11 cellular contexts compared by ENCODE assay signal in genomic region chr1:91572044-91572443, GRCh38.
A peak's percentile ranks its signal among the peaks of the same experiment; 100 is the strongest.
DNase-seq lines count a peak whose midpoint lies in the region; ATAC-seq and TF ChIP-seq lines count a peak whose summit lies in the region.
"Had no signal": no experiment of that assay in that cellular context is flagged by ENCODE, and none has a peak within 500 bp of the region (broad histone marks: within the 10 kb centered on the region; RNA-seq: fewer than 3 reads in every experiment).

No MANE protein-coding gene starts in this region.

- peaks cover 43% of the 10 kb centered on the region for H3K4me1 Mint-ChIP-seq in activated T-helper 1 cell treated with anti-CD3 and anti-CD28 coated beads, Interleukin-12 subunit alpha, Interleukin-12 subunit beta, Interleukin-2, Interleukin-4 antibody, amounts not matched to agents 30 ng/mL and 10 ng/mL and 1 ng/mL, durations not matched to agents 14 hours and 24 hours and 36 hours (ENCODE audit: low read depth)

- intact Hi-C loops in right lobe of liver (cut with DNase I) (no loop called here), left ventricle myocardium inferior (cut with micrococcal nuclease) (no loop called here)
- intact Hi-C loops in activated T-helper 1 cell treated with anti-CD3 and anti-CD28 coated beads, Interleukin-12 subunit alpha, Interleukin-12 subunit beta, Interleukin-2, Interleukin-4 antibody, amounts not matched to agents 30 ng/mL and 10 ng/mL and 1 ng/mL, durations not matched to agents 14 hours and 24 hours and 36 hours (cut with micrococcal nuclease), result no loop called here

- no peak overlapping the region for H3K27ac Mint-ChIP-seq in activated T-helper 1 cell treated with anti-CD3 and anti-CD28 coated beads, Interleukin-12 subunit alpha, Interleukin-12 subunit beta, Interleukin-2, Interleukin-4 antibody, amounts not matched to agents 30 ng/mL and 10 ng/mL and 1 ng/mL, durations not matched to agents 14 hours and 24 hours and 36 hours

- H3K27me3 Mint-ChIP-seq in activated T-helper 1 cell treated with anti-CD3 and anti-CD28 coated beads, Interleukin-12 subunit alpha, Interleukin-12 subunit beta, Interleukin-2, Interleukin-4 antibody, amounts not matched to agents 30 ng/mL and 10 ng/mL and 1 ng/mL, durations not matched to agents 14 hours and 24 hours and 36 hours (ENCODE audit: insufficient read depth), result peaks cover 2% of the 10 kb centered on the region

- H3K9me3 Mint-ChIP-seq in activated T-helper 1 cell treated with anti-CD3 and anti-CD28 coated beads, Interleukin-12 subunit alpha, Interleukin-12 subunit beta, Interleukin-2, Interleukin-4 antibody, amounts not matched to agents 30 ng/mL and 10 ng/mL and 1 ng/mL, durations not matched to agents 14 hours and 24 hours and 36 hours, result no peaks in the 10 kb centered on the region

- no peaks in the 10 kb centered on the region for H3K36me3 ChIP-seq in right lobe of liver
- no peaks in the 10 kb centered on the region for H3K36me3 ChIP-seq in left ventricle myocardium inferior

- H3K27ac ChIP-seq in right lobe of liver, result no peak overlapping the region
- no peak overlapping the region for H3K27ac ChIP-seq in left ventricle myocardium inferior (replicated peaks)

- DNase-seq in right lobe of liver (no peak), left ventricle myocardium inferior (no peak)
- no peak for DNase-seq in activated naive CD4-positive, alpha-beta T cell (lab: John Stamatoyannopoulos, UW)
- no peak for DNase-seq in activated T-helper 1 cell treated with anti-CD3 and anti-CD28 coated beads, Interleukin-12 subunit alpha, Interleukin-12 subunit beta, Interleukin-2, Interleukin-4 antibody, amounts not matched to agents 30 ng/mL and 10 ng/mL and 1 ng/mL, durations not matched to agents 14 hours and 24 hours and 36 hours (ENCODE audit: low spot score)
- DNase-seq: activated T-cell treated with anti-CD3 and anti-CD28 coated beads, Interleukin-2, amount 50 U/mL, for 48 hours; islet precursor cell; Kasumi-1 had no signal

- TF ChIP-seq CTCF in right lobe of liver (IDR thresholded peaks at IDR 0.05) (no peak), left ventricle myocardium inferior (IDR thresholded peaks at IDR 0.05; ENCODE audit: borderline replicate concordance) (no peak)

- no peak overlapping the region for H3K4me3 ChIP-seq in right lobe of liver
- H3K4me3 ChIP-seq in left ventricle myocardium inferior, result no peak overlapping the region

- H3K36me3 Mint-ChIP-seq in activated T-helper 1 cell treated with anti-CD3 and anti-CD28 coated beads, Interleukin-12 subunit alpha, Interleukin-12 subunit beta, Interleukin-2, Interleukin-4 antibody, amounts not matched to agents 30 ng/mL and 10 ng/mL and 1 ng/mL, durations not matched to agents 14 hours and 24 hours and 36 hours (ENCODE audit: low read depth), result peaks cover 3% of the 10 kb centered on the region

- H3K4me3 Mint-ChIP-seq in activated T-helper 1 cell treated with anti-CD3 and anti-CD28 coated beads, Interleukin-12 subunit alpha, Interleukin-12 subunit beta, Interleukin-2, Interleukin-4 antibody, amounts not matched to agents 30 ng/mL and 10 ng/mL and 1 ng/mL, durations not matched to agents 14 hours and 24 hours and 36 hours, result no peak overlapping the region

- no peak for TF ChIP-seq POLR2A in right lobe of liver (IDR thresholded peaks at IDR 0.05)

- H3K4me1 ChIP-seq in right lobe of liver, result no peaks in the 10 kb centered on the region
- peaks cover 35% of the 10 kb centered on the region for H3K4me1 ChIP-seq in left ventricle myocardium inferior

- WGBS in right lobe of liver (ENCODE audit: insufficient coverage, low coverage, low lambda C conversion rate, missing lambda C conversion rate), result 42% methylated on average over 6 of the region's 10 CpGs

- H3K27me3 ChIP-seq in right lobe of liver, result no peaks in the 10 kb centered on the region
- no peaks in the 10 kb centered on the region for H3K27me3 ChIP-seq in left ventricle myocardium inferior (ENCODE audit: low read depth)

- H3K9me3 ChIP-seq in right lobe of liver (no peaks in the 10 kb centered on the region), left ventricle myocardium inferior (replicated peaks) (peaks cover 3% of the 10 kb centered on the region)

- ATAC-seq in GM18508 (IDR thresholded peaks at IDR 0.05; ENCODE audit: insufficient read depth, unreplicated experiment), result peak; percentile 86
- peak; percentile 63 for ATAC-seq in GM21526 (IDR thresholded peaks at IDR 0.05; ENCODE audit: low FRiP score, unreplicated experiment)
- ATAC-seq in HG03432 (IDR thresholded peaks at IDR 0.05; ENCODE audit: unreplicated experiment), result peak; percentile 92
- peak; percentile 55 to 80 (median 70) for ATAC-seq in right lobe of liver
- no peak for ATAC-seq in activated CD4-positive, CD25-positive, alpha-beta regulatory T cell treated with anti-CD3 and anti-CD28 coated beads, Interleukin-2, amount 50 U/mL, for 24 hours

Comparison
In these comparisons a context has a peak if more than half of its experiments do, and no peak if none do; other contexts are left out.
1. ATAC-seq: peak in GM18508 (single experiment), GM21526 (single experiment), HG03432 (single experiment) and right lobe of liver (4 of 4); none in activated CD4-positive, CD25-positive, alpha-beta regulatory T cell treated with anti-CD3 and anti-CD28 coated beads, Interleukin-2, amount 50 U/mL, for 24 hours (0 of 2).